15 cellular contexts compared by ENCODE assay signal in genomic region chr12:109981311-109981710, GRCh38. TPM values are rescaled to one million over a fixed set of nuclear protein-coding genes. Genes with fewer than 3 reads are reported as not detected.
DNase-seq lines count a peak whose midpoint lies in the region; ATAC-seq lines count a peak whose summit lies in the region.
"Had no signal": no experiment of that assay in that cellular context is flagged by ENCODE, and none has a peak within 500 bp of the region (broad histone marks: within the 10 kb centered on the region; RNA-seq: fewer than 3 reads in every experiment).

No MANE protein-coding gene starts in this region.

- peaks cover 16% of the 10 kb centered on the region for H3K4me1 Mint-ChIP-seq in T-helper 17 cell
- peaks cover 56% of the 10 kb centered on the region for H3K4me1 Mint-ChIP-seq in activated CD4-positive, alpha-beta memory T cell treated with anti-CD3 and anti-CD28 coated beads, Interleukin-2, amount 10 ng/mL, durations not matched to agents 7 days and 5 days
- peaks cover 47% of the 10 kb centered on the region for H3K4me1 Mint-ChIP-seq in activated naive CD8-positive, alpha-beta T cell (ENCODE audit: low read depth)

- H3K9me3 ChIP-seq in T-helper 17 cell (ENCODE audit: control insufficient read depth, low read length, poor library complexity, severe bottlenecking), result no peaks in the 10 kb centered on the region
- H3K9me3 ChIP-seq: body of pancreas, neutrophil, sigmoid colon had no signal

- ATAC-seq in T-helper 17 cell (peak; percentile 99), GM18861 (IDR thresholded peaks at IDR 0.05; ENCODE audit: unreplicated experiment) (no peak), left ventricle myocardium superior (no peak)
- ATAC-seq: body of pancreas had no signal

- intact Hi-C loops in left ventricle myocardium superior (cut with micrococcal nuclease), result no loop called here

- CTCF ChIA-PET in activated CD4-positive, alpha-beta memory T cell treated with anti-CD3 and anti-CD28 coated beads, Interleukin-2, amount 10 ng/mL, durations not matched to agents 7 days and 5 days (lab: Charles Lee), result interaction anchor here (1.3 kb wide), 1 partner anchor 8 kb away, joined by 3 read pairs; no protein-coding TSS in a partner anchor

- peaks cover 16% of the 10 kb centered on the region for H3K36me3 Mint-ChIP-seq in T-helper 17 cell (ENCODE audit: low read depth)
- peaks cover 74% of the 10 kb centered on the region for H3K36me3 Mint-ChIP-seq in activated CD4-positive, alpha-beta memory T cell treated with anti-CD3 and anti-CD28 coated beads, Interleukin-2, amount 10 ng/mL, durations not matched to agents 7 days and 5 days (ENCODE audit: low read depth)
- H3K36me3 Mint-ChIP-seq in activated naive CD8-positive, alpha-beta T cell, result peaks cover 42% of the 10 kb centered on the region

- H3K27me3 Mint-ChIP-seq in T-helper 17 cell, result no peaks in the 10 kb centered on the region
- H3K27me3 Mint-ChIP-seq in activated CD4-positive, alpha-beta memory T cell treated with anti-CD3 and anti-CD28 coated beads, Interleukin-2, amount 10 ng/mL, durations not matched to agents 7 days and 5 days, result no peaks in the 10 kb centered on the region
- H3K27me3 Mint-ChIP-seq in activated naive CD8-positive, alpha-beta T cell, result no peaks in the 10 kb centered on the region

- H3K9me3 Mint-ChIP-seq in activated CD4-positive, alpha-beta memory T cell treated with anti-CD3 and anti-CD28 coated beads, Interleukin-2, amount 10 ng/mL, durations not matched to agents 7 days and 5 days, result no peaks in the 10 kb centered on the region
- H3K9me3 Mint-ChIP-seq in activated naive CD8-positive, alpha-beta T cell (ENCODE audit: low read depth), result peaks cover 4% of the 10 kb centered on the region
- H3K9me3 Mint-ChIP-seq: HFFc6 had no signal

- peak overlapping the region; percentile 94 for H3K27ac Mint-ChIP-seq in T-helper 17 cell
- H3K27ac Mint-ChIP-seq in activated CD4-positive, alpha-beta memory T cell treated with anti-CD3 and anti-CD28 coated beads, Interleukin-2, amount 10 ng/mL, durations not matched to agents 7 days and 5 days, result peak overlapping the region; percentile 33
- peak overlapping the region; percentile 97 for H3K27ac Mint-ChIP-seq in activated naive CD8-positive, alpha-beta T cell

- peak in 2 of 3 donors; percentile 27 to 47 for DNase-seq in T-helper 17 cell
- peak; percentile 46 for DNase-seq in activated CD4-positive, alpha-beta memory T cell treated with anti-CD3 and anti-CD28 coated beads, Interleukin-2, amount 10 ng/mL, durations not matched to agents 7 days and 5 days
- DNase-seq in stimulated activated CD4-positive, alpha-beta T cell treated with anti-CD3 and anti-CD28 coated beads, Interleukin-4, amount 100 ng/mL, for 1 hour, result peak; percentile 50
- no peak for DNase-seq in RKO (ENCODE audit: low spot score)
- no peak for DNase-seq in DMS79 treated with DMSO at 0.1 percent for 48 hours (lab: John Stamatoyannopoulos, UW)
- no peak for DNase-seq in left ventricle myocardium superior
- DNase-seq: body of pancreas, HFFc6, mammary epithelial cell, NCI-H345, sigmoid colon, SW 1271 had no signal

- no peak overlapping the region for H3K4me3 Mint-ChIP-seq in T-helper 17 cell
- H3K4me3 Mint-ChIP-seq in activated CD4-positive, alpha-beta memory T cell treated with anti-CD3 and anti-CD28 coated beads, Interleukin-2, amount 10 ng/mL, durations not matched to agents 7 days and 5 days, result no peak overlapping the region
- peak overlapping the region; percentile 79 for H3K4me3 Mint-ChIP-seq in activated naive CD8-positive, alpha-beta T cell
- H3K4me3 Mint-ChIP-seq: HFFc6 had no signal

- POLR2A ChIA-PET in activated CD4-positive, alpha-beta memory T cell treated with anti-CD3 and anti-CD28 coated beads, Interleukin-2, amount 10 ng/mL, durations not matched to agents 7 days and 5 days (lab: Charles Lee), result interaction anchor here (2.2 to 3.5 kb wide), 3 partner anchors 13 to 18 kb away, joined by 11 to 20 read pairs (median 12); partner anchors contain the start of gene ANKRD13A

RNA-seq across cellular contexts. Expression of gene GIT2, which starts 14.9 kb away (rescaled TPM):
- total RNA-seq in T-helper 17 cell (10 to 100 TPM; 84.9 to 95.9 TPM), left ventricle myocardium superior (41.4 TPM)
- 100 to 1,000 TPM; 107 to 112 TPM for total RNA-seq in activated CD4-positive, alpha-beta memory T cell treated with anti-CD3 and anti-CD28 coated beads, Interleukin-2, amount 10 ng/mL, durations not matched to agents 7 days and 5 days

RNA-seq across cellular contexts. Expression of gene ANKRD13A, which starts 17.9 kb away (rescaled TPM):
- total RNA-seq in T-helper 17 cell (10 to 100 TPM; 78.8 to 87.5 TPM), left ventricle myocardium superior (24.4 TPM)
- 10 to 100 TPM; 84.3 to 85.2 TPM for total RNA-seq in activated CD4-positive, alpha-beta memory T cell treated with anti-CD3 and anti-CD28 coated beads, Interleukin-2, amount 10 ng/mL, durations not matched to agents 7 days and 5 days

Comparison
In these comparisons a context has a peak if more than half of its experiments do, and no peak if none do; other contexts are left out.
1. DNase-seq: peak in T-helper 17 cell (2 of 3), activated CD4-positive, alpha-beta memory T cell treated with anti-CD3 and anti-CD28 coated beads, Interleukin-2, amount 10 ng/mL, durations not matched to agents 7 days and 5 days (single experiment) and stimulated activated CD4-positive, alpha-beta T cell treated with anti-CD3 and anti-CD28 coated beads, Interleukin-4, amount 100 ng/mL, for 1 hour (single experiment); none in RKO (single experiment), DMS79 treated with DMSO at 0.1 percent for 48 hours (single experiment) and left ventricle myocardium superior (single experiment).
2. H3K27ac Mint-ChIP-seq: peak in every context shown above with its lines; median percentile 97 in activated naive CD8-positive, alpha-beta T cell; 94 in T-helper 17 cell; 33 in activated CD4-positive, alpha-beta memory T cell treated with anti-CD3 and anti-CD28 coated beads, Interleukin-2, amount 10 ng/mL, durations not matched to agents 7 days and 5 days.